8 cellular contexts compared by ENCODE assay signal in the genomic region with DNA sequence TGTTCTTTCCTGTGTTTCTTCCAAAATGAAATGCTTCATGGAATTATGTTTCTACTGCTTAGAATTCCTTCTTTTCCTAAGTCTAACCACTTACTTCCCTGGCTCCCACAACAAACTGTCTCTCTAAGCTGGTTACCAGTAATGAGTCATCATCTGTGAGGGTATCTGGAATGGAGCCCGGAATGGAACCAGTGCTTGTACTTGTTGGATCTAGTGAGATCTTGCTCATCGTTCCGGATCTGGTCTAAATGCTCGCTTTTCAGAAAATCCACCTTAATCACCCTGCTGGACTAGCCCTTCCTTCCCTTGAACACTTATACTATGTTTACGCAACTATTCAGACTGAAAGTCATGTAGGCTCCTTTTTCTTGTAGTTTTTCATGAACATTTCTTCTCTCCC.
DNase-seq lines count a peak whose midpoint lies in the region; ATAC-seq, FAIRE-seq and TF ChIP-seq lines count a peak whose summit lies in the region.

No MANE protein-coding gene starts in this region.

- POLR2A ChIA-PET in K562 (lab: Yijun Ruan, JAX): no interaction called here

- TF ChIP-seq RAD21 in K562 (CRISPR knock-in tag; conservative IDR thresholded peaks at IDR 0.05 in 1 of 2, IDR thresholded peaks at IDR 0.05 in 1 of 2): no peak

- H2AFZ ChIP-seq in ACC112 (ENCODE audit: low read length, unreplicated experiment): no peak overlapping the region
- no peak overlapping the region for H2AFZ ChIP-seq in K562 (ENCODE audit: low read depth, low read length)

- CTCF ChIA-PET in K562 (lab: Yijun Ruan, JAX; ENCODE audit: low intra/inter-chr PET ratio): no interaction called here

- TF ChIP-seq POLR2A in K562 (conservative IDR thresholded peaks at IDR 0.05): no peak

- in situ Hi-C loops in K562 (cut with MboI): no loop called here

- no peaks in the 10 kb centered on the region for H3K9me3 ChIP-seq in K562 (replicated peaks; ENCODE audit: control insufficient read depth, insufficient read depth, low read depth, low read length)

- TF ChIP-seq EP300 in K562 (IDR thresholded peaks at IDR 0.05; ENCODE audit: low read length): no peak

- no peaks in the 10 kb centered on the region for H3K36me3 ChIP-seq in ACC112 (ENCODE audit: insufficient read depth, low read length)
- H3K36me3 ChIP-seq in K562 (ENCODE audit: control insufficient read depth, insufficient read depth, low read length): no peaks in the 10 kb centered on the region

- intact Hi-C loops in K562 (cut with micrococcal nuclease): no loop called here

- BruUV-seq in K562 (replicated peaks; lab: Mats Ljungman, UMichigan): no TSS peak

- no peak for FAIRE-seq in K562 (lab: Jason Lieb, UNC)

- H3K27ac ChIP-seq in ACC112 (ENCODE audit: low read depth, low read length) (peak overlapping the region; percentile 80), K562 (ENCODE audit: extremely low read depth, low read depth, low read length) (no peak overlapping the region)

- H3K4me3 ChIP-seq in ACC112 (ENCODE audit: low read depth, low read length): no peak overlapping the region
- no peak overlapping the region for H3K4me3 ChIP-seq in K562

- 2% methylated on average over 5 of the region's 5 CpGs for WGBS in K562 (ENCODE audit: insufficient coverage, low coverage, missing lambda C conversion rate)

- ATAC-seq in K562 (no peak), HG03135 (IDR thresholded peaks at IDR 0.05; ENCODE audit: unreplicated experiment) (no peak), GM18498 (IDR thresholded peaks at IDR 0.05; ENCODE audit: unreplicated experiment) (no peak)

- no peak overlapping the region for H3K4me2 ChIP-seq in K562 (ENCODE audit: insufficient read depth, low read length)

- no peak overlapping the region for H3K9ac ChIP-seq in K562 (ENCODE audit: insufficient read depth in 1 of 2, low read depth in 2 of 2, low read length in 2 of 2)

- H3K79me2 ChIP-seq in ACC112 (ENCODE audit: control insufficient read depth, insufficient read depth, low read length, unreplicated experiment) (no peaks in the 10 kb centered on the region), K562 (ENCODE audit: control insufficient read depth, insufficient read depth, low read length) (no peaks in the 10 kb centered on the region)

- peak; percentile 99 for DNase-seq in HS-5 (ENCODE audit: low read depth)
- DNase-seq in K562 (ENCODE audit: extremely low read depth in 1 of 4, low spot score in 3 of 4): peak in 1 of 4 experiments; percentile 5
- DNase-seq in kidney tubule cell (ENCODE audit: low spot score): peak; percentile 94
- DNase-seq in NCI-H1436 treated with DMSO at 0.1 percent for 48 hours (lab: John Stamatoyannopoulos, UW): no peak
- DNase-seq in 8988T: no peak

- TF ChIP-seq CTCF in K562 (IDR thresholded peaks at IDR 0.05 in 2 of 3, conservative IDR thresholded peaks at IDR 0.05 in 1 of 3; ENCODE audit: insufficient read depth in 2 of 3, low read depth in 1 of 3, low read length in 3 of 3): no peak

- no peaks in the 10 kb centered on the region for H3K9me1 ChIP-seq in K562 (ENCODE audit: control insufficient read depth, insufficient read depth, low read length)

- H3K4me1 ChIP-seq in ACC112 (ENCODE audit: control insufficient read depth, insufficient read depth, low read length, unreplicated experiment) (peaks cover 17% of the 10 kb centered on the region), K562 (replicated peaks in 1 of 2; ENCODE audit: control insufficient read depth in 2 of 2, insufficient read depth in 2 of 2, low read length in 2 of 2) (no peaks in the 10 kb centered on the region)

- H3K27me3 ChIP-seq in ACC112 (ENCODE audit: insufficient read depth, low read length) (no peaks in the 10 kb centered on the region), K562 (ENCODE audit: control insufficient read depth in 2 of 2, insufficient read depth in 2 of 2, low read length in 2 of 2) (peaks cover 0 to 2% of the 10 kb centered on the region in 2 experiments; a peak in 2 of 5 replicates)

- H4K20me1 ChIP-seq in K562 (replicated peaks; ENCODE audit: control insufficient read depth, insufficient read depth, low read length): no peaks in the 10 kb centered on the region

TF ChIP-seq in K562, 482 proteins besides CTCF, POLR2A, EP300 and RAD21:
- TF ChIP-seq TCF7L2 (IDR thresholded peaks at IDR 0.05; ENCODE audit: low read depth, low read length) (no peak), NELFE (IDR thresholded peaks at IDR 0.05; ENCODE audit: insufficient read depth, insufficient read length) (no peak), RBM15 (IDR thresholded peaks at IDR 0.05; ENCODE audit: insufficient read depth, low read length) (no peak), ZNF324 (CRISPR knock-in tag; IDR thresholded peaks at IDR 0.05) (no peak), ZNF124 (CRISPR knock-in tag; IDR thresholded peaks at IDR 0.05) (no peak), JUND (IDR thresholded peaks at IDR 0.05; ENCODE audit: borderline replicate concordance, low read depth, low read length) (peak; percentile 58; the same call in 1 of the 2 replicates), JUND (tag; IDR thresholded peaks at IDR 0.05; ENCODE audit: borderline replicate concordance, low read depth, low read length) (peak; percentile 65; the same call in 2 of the 3 replicates), CGGBP1 (CRISPR knock-in tag; IDR thresholded peaks at IDR 0.05) (no peak), TCFL5 (CRISPR knock-in tag; conservative IDR thresholded peaks at IDR 0.05) (no peak), MAX (CRISPR knock-in tag; IDR thresholded peaks at IDR 0.05) (no peak), MCM3 (IDR thresholded peaks at IDR 0.05) (no peak), ATF3 (IDR thresholded peaks at IDR 0.05) (peak; percentile 58), ATF3 (CRISPR knock-in tag; conservative IDR thresholded peaks at IDR 0.05) (no peak), FOSL1 (tag; conservative IDR thresholded peaks at IDR 0.05) (peak; percentile 46), ESRRB (CRISPR knock-in tag; IDR thresholded peaks at IDR 0.05; ENCODE audit: borderline replicate concordance) (no peak), FUS (optimal IDR thresholded peaks at IDR 0.05; ENCODE audit: low read depth, low read length) (no peak), CREB3L1 (IDR thresholded peaks at IDR 0.05; ENCODE audit: borderline replicate concordance, low read depth) (no peak)
- TF ChIP-seq, protein P1, sequence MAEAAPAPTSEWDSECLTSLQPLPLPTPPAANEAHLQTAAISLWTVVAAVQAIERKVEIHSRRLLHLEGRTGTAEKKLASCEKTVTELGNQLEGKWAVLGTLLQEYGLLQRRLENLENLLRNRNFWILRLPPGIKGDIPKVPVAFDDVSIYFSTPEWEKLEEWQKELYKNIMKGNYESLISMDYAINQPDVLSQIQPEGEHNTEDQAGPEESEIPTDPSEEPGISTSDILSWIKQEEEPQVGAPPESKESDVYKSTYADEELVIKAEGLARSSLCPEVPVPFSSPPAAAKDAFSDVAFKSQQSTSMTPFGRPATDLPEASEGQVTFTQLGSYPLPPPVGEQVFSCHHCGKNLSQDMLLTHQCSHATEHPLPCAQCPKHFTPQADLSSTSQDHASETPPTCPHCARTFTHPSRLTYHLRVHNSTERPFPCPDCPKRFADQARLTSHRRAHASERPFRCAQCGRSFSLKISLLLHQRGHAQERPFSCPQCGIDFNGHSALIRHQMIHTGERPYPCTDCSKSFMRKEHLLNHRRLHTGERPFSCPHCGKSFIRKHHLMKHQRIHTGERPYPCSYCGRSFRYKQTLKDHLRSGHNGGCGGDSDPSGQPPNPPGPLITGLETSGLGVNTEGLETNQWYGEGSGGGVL (CRISPR knock-in tag; IDR thresholded peaks at IDR 0.05): no peak
- TF ChIP-seq, protein P2, sequence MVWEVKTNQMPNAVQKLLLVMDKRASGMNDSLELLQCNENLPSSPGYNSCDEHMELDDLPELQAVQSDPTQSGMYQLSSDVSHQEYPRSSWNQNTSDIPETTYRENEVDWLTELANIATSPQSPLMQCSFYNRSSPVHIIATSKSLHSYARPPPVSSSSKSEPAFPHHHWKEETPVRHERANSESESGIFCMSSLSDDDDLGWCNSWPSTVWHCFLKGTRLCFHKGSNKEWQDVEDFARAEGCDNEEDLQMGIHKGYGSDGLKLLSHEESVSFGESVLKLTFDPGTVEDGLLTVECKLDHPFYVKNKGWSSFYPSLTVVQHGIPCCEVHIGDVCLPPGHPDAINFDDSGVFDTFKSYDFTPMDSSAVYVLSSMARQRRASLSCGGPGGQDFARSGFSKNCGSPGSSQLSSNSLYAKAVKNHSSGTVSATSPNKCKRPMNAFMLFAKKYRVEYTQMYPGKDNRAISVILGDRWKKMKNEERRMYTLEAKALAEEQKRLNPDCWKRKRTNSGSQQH (CRISPR knock-in tag; IDR thresholded peaks at IDR 0.05): no peak

Comparison
In these comparisons a context has a peak if more than half of its experiments do, and no peak if none do; other contexts are left out.
1. DNase-seq: peak in HS-5 (single experiment) and kidney tubule cell (single experiment); none in NCI-H1436 treated with DMSO at 0.1 percent for 48 hours (single experiment) and 8988T (single experiment).